Comparison of ENCODE assay signal across 10 cellular contexts in genomic region chr19:41981724-41982123, GRCh38. TPM values are rescaled to one million over a fixed set of nuclear protein-coding genes. Genes with fewer than 3 reads are reported as not detected.
"Had no signal": no experiment of that assay in that cellular context is flagged by ENCODE, and none has a peak within 500 bp of the region (broad histone marks: within the 10 kb centered on the region; RNA-seq: fewer than 3 reads in every experiment).

No MANE protein-coding gene starts in this region.

- H2AFZ ChIP-seq: GM23338 had no signal

- H3K4me3 ChIP-seq: GM23338, K562 had no signal

- FAIRE-seq: H1, H54, K562 had no signal

- DNase-seq: H9, HCEC 1CT, HFFc6, IMR-90, KG1 had no signal

- H3K27ac ChIP-seq: HL-60 had no signal

- ATAC-seq: GM23338, K562 had no signal

- H3K4me2 ChIP-seq: GM23338 had no signal

RNA-seq across cellular contexts. Expression of gene ERFL, which starts 53.5 kb away (rescaled TPM):
- total RNA-seq: H1, IMR-90 had no signal
- polyA plus RNA-seq: GM23338, IMR-90 had no signal
